ENCODE assay signal across 11 cellular contexts in the genomic region with DNA sequence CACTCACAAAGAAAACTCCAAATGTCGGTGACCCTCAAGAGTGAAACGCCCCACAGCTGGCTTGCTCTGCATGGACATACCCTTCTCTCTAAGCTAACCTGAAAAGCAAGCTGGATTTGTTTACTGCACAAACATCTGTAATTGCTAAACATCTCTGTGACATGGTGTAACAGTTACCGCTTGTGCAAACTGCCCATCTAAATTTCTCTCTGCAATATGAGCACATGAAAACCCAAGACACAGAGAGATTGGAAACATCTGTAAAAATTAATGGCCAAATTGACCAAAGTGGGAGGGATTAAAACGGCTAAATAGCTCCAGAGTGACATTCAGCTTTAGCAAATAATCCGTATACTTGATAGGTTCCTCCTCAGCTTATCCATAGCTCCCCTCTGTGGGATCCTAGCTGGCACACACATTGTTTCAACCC.
DNase-seq lines count a peak whose midpoint lies in the region; ATAC-seq and TF ChIP-seq lines count a peak whose summit lies in the region.
"Had no signal": no experiment of that assay in that cellular context is flagged by ENCODE, and none has a peak within 500 bp of the region (broad histone marks: within the 10 kb centered on the region; RNA-seq: fewer than 3 reads in every experiment).

No MANE protein-coding gene starts in this region.

- H3K36me3 ChIP-seq in HUES64 (ENCODE audit: insufficient read depth, low read length) (no peaks in the 10 kb centered on the region), mesodermal cell (ENCODE audit: control insufficient read depth, insufficient read depth, low read length) (no peaks in the 10 kb centered on the region)

- H3K27ac ChIP-seq in HUES64 (ENCODE audit: low read depth, low read length), result no peak overlapping the region
- peak overlapping the region in 1 of 2 donors; percentile 23 for H3K27ac ChIP-seq in coronary artery
- H3K27ac ChIP-seq in mesodermal cell (ENCODE audit: low read depth, low read length, severe bottlenecking), result peak overlapping the region; percentile 80
- H3K27ac ChIP-seq: BLaER1 treated with 17β-estradiol and CSF1 and Interleukin-3, amounts not matched to agents 10 nM and 100 nM had no signal

- H3K9me3 Mint-ChIP-seq in activated naive CD4-positive, alpha-beta T cell treated with anti-CD3 and anti-CD28 coated beads for 36 hours, result no peaks in the 10 kb centered on the region
- H3K9me3 Mint-ChIP-seq: activated T-helper 1 cell treated with anti-CD3 and anti-CD28 coated beads, Interleukin-12 subunit alpha, Interleukin-12 subunit beta, Interleukin-2, Interleukin-4 antibody, amounts not matched to agents 30 ng/mL and 10 ng/mL and 1 ng/mL, durations not matched to agents 14 hours and 24 hours and 36 hours; T-helper 1 cell treated with Interleukin-12 subunit alpha and Interleukin-12 subunit beta and Interleukin-4 antibody, amounts not matched to agents 30 μg/mL and 1 μg/mL, for 36 hours had no signal

- CTCF ChIA-PET in activated naive CD4-positive, alpha-beta T cell treated with anti-CD3 and anti-CD28 coated beads for 36 hours (lab: Charles Lee), result interaction anchor here (1.6 kb wide), 1 partner anchor 12 kb away, joined by 3 read pairs; no protein-coding TSS in a partner anchor

- 86% methylated on average over 5 of the region's 5 CpGs for WGBS in HUES64
- WGBS in mesodermal cell (ENCODE audit: insufficient coverage in 2 of 2), 2 experiments, result 62 to 69% methylated on average over 2 to 4 of the region's 5 CpGs

- no peak overlapping the region for H3K27ac Mint-ChIP-seq in activated naive CD4-positive, alpha-beta T cell treated with anti-CD3 and anti-CD28 coated beads for 36 hours
- H3K27ac Mint-ChIP-seq: activated T-helper 1 cell treated with anti-CD3 and anti-CD28 coated beads, Interleukin-12 subunit alpha, Interleukin-12 subunit beta, Interleukin-2, Interleukin-4 antibody, amounts not matched to agents 30 ng/mL and 10 ng/mL and 1 ng/mL, durations not matched to agents 14 hours and 24 hours and 36 hours; T-helper 1 cell treated with Interleukin-12 subunit alpha and Interleukin-12 subunit beta and Interleukin-4 antibody, amounts not matched to agents 30 μg/mL and 1 μg/mL, for 36 hours had no signal

- H3K27me3 ChIP-seq in HUES64 (ENCODE audit: insufficient read depth, low read length), result no peaks in the 10 kb centered on the region
- H3K27me3 ChIP-seq: BLaER1 treated with 17β-estradiol and CSF1 and Interleukin-3, amounts not matched to agents 10 nM and 100 nM had no signal

- DNase-seq in ACHN, result peak; percentile 0
- no peak for DNase-seq in coronary artery (ENCODE audit: low spot score)
- no peak for DNase-seq in DMS114 treated with DMSO at 0.1 percent for 48 hours (lab: John Stamatoyannopoulos, UW; ENCODE audit: unreplicated experiment)
- DNase-seq in activated naive CD4-positive, alpha-beta T cell treated with anti-CD3 and anti-CD28 coated beads for 36 hours, result no peak
- DNase-seq in GDM1 (lab: John Stamatoyannopoulos, UW), result no peak

- ATAC-seq in HG03139 (IDR thresholded peaks at IDR 0.05; ENCODE audit: unreplicated experiment), result no peak

- H3K4me3 ChIP-seq in HUES64 (ENCODE audit: low read length), result peak overlapping the region; percentile 13; the same call in 1 of the 2 replicates
- H3K4me3 ChIP-seq in coronary artery, result peak overlapping the region; percentile 17
- H3K4me3 ChIP-seq in mesodermal cell (ENCODE audit: extremely low read depth, insufficient read depth, low read length, poor library complexity, severe bottlenecking), result peak overlapping the region; percentile 32
- H3K4me3 ChIP-seq: BLaER1 treated with 17β-estradiol and CSF1 and Interleukin-3, amounts not matched to agents 10 nM and 100 nM had no signal

- H3K9me3 ChIP-seq in HUES64 (ENCODE audit: insufficient read depth, low read depth, low read length), result no peaks in the 10 kb centered on the region
- no peaks in the 10 kb centered on the region for H3K9me3 ChIP-seq in mesodermal cell (ENCODE audit: control insufficient read depth, low read length)
- H3K9me3 ChIP-seq: BLaER1 treated with 17β-estradiol and CSF1 and Interleukin-3, amounts not matched to agents 10 nM and 100 nM had no signal

- in situ Hi-C loops in ACHN (cut with HindIII; ENCODE audit: low pct_ligation_motif_present, low pct_unique_long_range_greater_than_20kb, low sequenced_read_pairs), result no loop called here

- no peaks in the 10 kb centered on the region for H3K27me3 Mint-ChIP-seq in activated naive CD4-positive, alpha-beta T cell treated with anti-CD3 and anti-CD28 coated beads for 36 hours (ENCODE audit: low read depth)

- peaks cover 8% of the 10 kb centered on the region for H3K36me3 Mint-ChIP-seq in activated naive CD4-positive, alpha-beta T cell treated with anti-CD3 and anti-CD28 coated beads for 36 hours (ENCODE audit: low read depth)

- peaks cover 47% of the 10 kb centered on the region for H3K4me1 Mint-ChIP-seq in activated naive CD4-positive, alpha-beta T cell treated with anti-CD3 and anti-CD28 coated beads for 36 hours (ENCODE audit: low read depth)

- intact Hi-C loops in activated naive CD4-positive, alpha-beta T cell treated with anti-CD3 and anti-CD28 coated beads for 36 hours (cut with micrococcal nuclease), result no loop called here

- H3K4me3 Mint-ChIP-seq in activated naive CD4-positive, alpha-beta T cell treated with anti-CD3 and anti-CD28 coated beads for 36 hours, result no peak overlapping the region
- H3K4me3 Mint-ChIP-seq: activated T-helper 1 cell treated with anti-CD3 and anti-CD28 coated beads, Interleukin-12 subunit alpha, Interleukin-12 subunit beta, Interleukin-2, Interleukin-4 antibody, amounts not matched to agents 30 ng/mL and 10 ng/mL and 1 ng/mL, durations not matched to agents 14 hours and 24 hours and 36 hours; T-helper 1 cell treated with Interleukin-12 subunit alpha and Interleukin-12 subunit beta and Interleukin-4 antibody, amounts not matched to agents 30 μg/mL and 1 μg/mL, for 36 hours had no signal

- TF ChIP-seq CTCF in coronary artery (IDR thresholded peaks at IDR 0.05), result no peak

- H3K4me1 ChIP-seq in HUES64 (ENCODE audit: insufficient read depth, low read length), result peaks cover 17% of the 10 kb centered on the region
- peaks cover 5% of the 10 kb centered on the region for H3K4me1 ChIP-seq in mesodermal cell (ENCODE audit: control insufficient read depth, insufficient read depth, low read length, poor library complexity, severe bottlenecking)

- H3K9ac ChIP-seq in HUES64 (ENCODE audit: low read depth, low read length), result peak overlapping the region; percentile 34; the same call in 1 of the 2 replicates
- H3K9ac ChIP-seq: BLaER1 treated with 17β-estradiol and CSF1 and Interleukin-3, amounts not matched to agents 10 nM and 100 nM had no signal
